ENCODE assay signal across 31 cellular contexts in genomic region chrX:54397113-54397512, GRCh38. TPM values are rescaled to one million over a fixed set of nuclear protein-coding genes. Genes with fewer than 3 reads are reported as not detected.
"Had no signal": no experiment of that assay in that cellular context is flagged by ENCODE, and none has a peak within 500 bp of the region (broad histone marks: within the 10 kb centered on the region; RNA-seq: fewer than 3 reads in every experiment).

No MANE protein-coding gene starts in this region.

- H3K27ac Mint-ChIP-seq: activated CD4-positive, alpha-beta memory T cell treated with anti-CD3 and anti-CD28 coated beads for 36 hours; activated CD4-positive, alpha-beta T cell treated with anti-CD3 and anti-CD28 coated beads, Interleukin-2, amount 10 ng/mL, durations not matched to agents 24 days and 14 days; activated naive CD4-positive, alpha-beta T cell treated with anti-CD3 and anti-CD28 coated beads, Interleukin-2, amount 10 ng/mL, durations not matched to agents 7 days and 5 days; activated naive CD8-positive, alpha-beta T cell treated with anti-CD3 and anti-CD28 coated beads, Interleukin-2, amount 10 ng/mL, durations not matched to agents 7 days and 5 days; immature natural killer cell; nephron progenitor cell had no signal

- H3K36me3 Mint-ChIP-seq: activated CD4-positive, alpha-beta memory T cell treated with anti-CD3 and anti-CD28 coated beads for 36 hours; activated naive CD4-positive, alpha-beta T cell treated with anti-CD3 and anti-CD28 coated beads, Interleukin-2, amount 10 ng/mL, durations not matched to agents 7 days and 5 days; activated naive CD8-positive, alpha-beta T cell treated with anti-CD3 and anti-CD28 coated beads, Interleukin-2, amount 10 ng/mL, durations not matched to agents 7 days and 5 days; immature natural killer cell had no signal

- H3K36me3 ChIP-seq: heart left ventricle, left lung, lower lobe of right lung, neutrophil, uterus had no signal

- H3K9me3 ChIP-seq: heart left ventricle, left lung, lower lobe of right lung, mucosa of descending colon, neutrophil, psoas muscle, testis, uterus had no signal

- ATAC-seq: heart left ventricle; left lung; lower lobe of right lung; mucosa of descending colon; psoas muscle; stimulated activated naive CD8-positive, alpha-beta T cell treated with anti-CD3 and anti-CD28 coated beads, Interleukin-15, Interleukin-2, amounts not matched to agents 100 U/mL and 50 U/mL, for 24 hours had no signal

- H3K27ac ChIP-seq: coronary artery, dorsolateral prefrontal cortex, heart left ventricle, left lung, lower lobe of right lung, neutrophil, psoas muscle, testis, uterus had no signal

- H3K27me3 ChIP-seq: left lung, neutrophil, testis, uterus had no signal

- H3K4me3 Mint-ChIP-seq: activated CD4-positive, alpha-beta memory T cell treated with anti-CD3 and anti-CD28 coated beads for 36 hours; activated CD4-positive, alpha-beta T cell treated with anti-CD3 and anti-CD28 coated beads, Interleukin-2, amount 10 ng/mL, durations not matched to agents 24 days and 14 days; activated naive CD4-positive, alpha-beta T cell treated with anti-CD3 and anti-CD28 coated beads, Interleukin-2, amount 10 ng/mL, durations not matched to agents 7 days and 5 days; activated naive CD8-positive, alpha-beta T cell treated with anti-CD3 and anti-CD28 coated beads, Interleukin-2, amount 10 ng/mL, durations not matched to agents 7 days and 5 days; immature natural killer cell; nephron progenitor cell had no signal

- H3K4me3 ChIP-seq: coronary artery, dorsolateral prefrontal cortex, heart left ventricle, left lung, lower lobe of right lung, mucosa of descending colon, psoas muscle, testis, uterus had no signal

- H3K27me3 Mint-ChIP-seq: activated CD4-positive, alpha-beta T cell treated with anti-CD3 and anti-CD28 coated beads, Interleukin-2, amount 10 ng/mL, durations not matched to agents 24 days and 14 days; activated naive CD4-positive, alpha-beta T cell treated with anti-CD3 and anti-CD28 coated beads, Interleukin-2, amount 10 ng/mL, durations not matched to agents 7 days and 5 days had no signal

- DNase-seq: activated CD4-positive, alpha-beta memory T cell treated with anti-CD3 and anti-CD28 coated beads for 36 hours; activated CD4-positive, alpha-beta T cell treated with anti-CD3 and anti-CD28 coated beads, Interleukin-2, amount 10 ng/mL, durations not matched to agents 24 days and 14 days; activated CD4-positive, CD25-positive, alpha-beta regulatory T cell treated with anti-CD3 and anti-CD28 coated beads, Interleukin-2, amount 50 U/mL, for 72 hours; activated CD8-positive, alpha-beta memory T cell treated with anti-CD3 and anti-CD28 coated beads, Interleukin-2, amount 50 U/mL, for 4 hours; activated gamma-delta T cell; activated naive CD4-positive, alpha-beta T cell treated with anti-CD3 and anti-CD28 coated beads, Interleukin-2, amount 10 ng/mL, durations not matched to agents 7 days and 5 days; activated naive CD8-positive, alpha-beta T cell treated with anti-CD3 and anti-CD28 coated beads, Interleukin-2, amount 10 ng/mL, durations not matched to agents 7 days and 5 days; activated T-cell treated with anti-CD3 and anti-CD28 coated beads, Interleukin-2, amount 50 U/mL, for 1 hour; amygdala; cerebellar nuclear complex; dorsolateral prefrontal cortex; effector memory CD4-positive, alpha-beta T cell; foreskin fibroblast; heart left ventricle; hypothalamus; immature natural killer cell; kidney glomerular epithelial cell; left lung; lower lobe of right lung; mesendoderm; mucosa of descending colon; nephron progenitor cell; psoas muscle; stimulated activated CD4-positive, alpha-beta T cell treated with anti-CD3 and anti-CD28 coated beads, Interleukin-15, amount 100 ng/mL, for 24 hours; stimulated activated CD4-positive, alpha-beta T cell treated with anti-CD3 and anti-CD28 coated beads, Interleukin-2, amount 100 ng/mL, for 24 hours; stimulated activated naive CD8-positive, alpha-beta T cell treated with anti-CD3 and anti-CD28 coated beads, Interleukin-15, Interleukin-2, amounts not matched to agents 100 U/mL and 50 U/mL, for 24 hours; T-helper 2 cell; testis; uterus had no signal

- H3K4me1 Mint-ChIP-seq: activated CD4-positive, alpha-beta T cell treated with anti-CD3 and anti-CD28 coated beads, Interleukin-2, amount 10 ng/mL, durations not matched to agents 24 days and 14 days; activated naive CD4-positive, alpha-beta T cell treated with anti-CD3 and anti-CD28 coated beads, Interleukin-2, amount 10 ng/mL, durations not matched to agents 7 days and 5 days; activated naive CD8-positive, alpha-beta T cell treated with anti-CD3 and anti-CD28 coated beads, Interleukin-2, amount 10 ng/mL, durations not matched to agents 7 days and 5 days; immature natural killer cell; nephron progenitor cell had no signal

- H3K9me3 Mint-ChIP-seq: activated CD4-positive, alpha-beta memory T cell treated with anti-CD3 and anti-CD28 coated beads for 36 hours; activated CD4-positive, alpha-beta T cell treated with anti-CD3 and anti-CD28 coated beads, Interleukin-2, amount 10 ng/mL, durations not matched to agents 24 days and 14 days; activated naive CD4-positive, alpha-beta T cell treated with anti-CD3 and anti-CD28 coated beads, Interleukin-2, amount 10 ng/mL, durations not matched to agents 7 days and 5 days had no signal

- H3K4me1 ChIP-seq: heart left ventricle, left lung, lower lobe of right lung, psoas muscle, testis, uterus had no signal

RNA-seq across cellular contexts. Expression of gene WNK3, which starts 39.3 kb away (rescaled TPM):
- polyA plus RNA-seq: immature natural killer cell had no signal
